In the genomic region with DNA sequence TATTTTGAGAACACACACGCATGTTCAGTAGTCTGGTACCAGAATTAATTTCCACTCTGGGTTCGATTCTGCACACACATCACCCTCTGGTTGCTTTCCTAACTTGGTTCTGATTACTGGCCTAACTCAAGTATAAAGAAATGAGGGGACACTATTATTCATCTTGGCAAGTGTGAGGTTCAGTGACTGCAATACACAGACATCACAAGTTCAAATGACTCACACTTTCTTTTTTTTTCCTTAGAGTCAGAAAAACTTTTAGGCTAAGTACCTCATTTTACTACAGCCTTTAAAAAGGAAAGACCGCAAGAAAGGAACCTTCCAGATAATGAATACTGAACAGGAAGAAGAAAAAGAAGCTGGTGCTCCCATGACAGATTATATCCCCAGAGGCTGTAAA, we compare ENCODE assay signal across 10 cellular contexts. TPM values are rescaled to one million over a fixed set of nuclear protein-coding genes. Genes with fewer than 3 reads are reported as not detected.
DNase-seq lines count a peak whose midpoint lies in the region; FAIRE-seq and TF ChIP-seq lines count a peak whose summit lies in the region.
"Had no signal": no experiment of that assay in that cellular context is flagged by ENCODE, and none has a peak within 500 bp of the region (broad histone marks: within the 10 kb centered on the region; RNA-seq: fewer than 3 reads in every experiment).

No MANE protein-coding gene starts in this region.

- TF ChIP-seq CTCF in ascending aorta (IDR thresholded peaks at IDR 0.05) (no peak), kidney epithelial cell (IDR thresholded peaks at IDR 0.05; ENCODE audit: insufficient read depth, low read length, poor library complexity, severe bottlenecking) (no peak), thyroid gland (IDR thresholded peaks at IDR 0.05) (no peak), kidney (IDR thresholded peaks at IDR 0.05; ENCODE audit: borderline replicate concordance, extremely low read depth, insufficient read depth) (no peak)

- 79 to 85% methylated on average over 3 of the region's 3 CpGs for WGBS in thyroid gland, 2 donors

- H3K9me3 Mint-ChIP-seq in activated T-cell treated with anti-CD3 and anti-CD28 coated beads, Interleukin-2, amount 50 U/mL, for 24 hours = no peaks in the 10 kb centered on the region
- H3K9me3 Mint-ChIP-seq: central memory CD8-positive, alpha-beta T cell had no signal

- DNase-seq in activated T-cell treated with anti-CD3 and anti-CD28 coated beads, Interleukin-2, amount 50 U/mL, for 24 hours = no peak
- DNase-seq in activated T-cell treated with anti-CD3 and anti-CD28 coated beads, Interleukin-2, amount 50 U/mL, for 48 hours = no peak
- DNase-seq in ascending aorta (ENCODE audit: low spot score in 2 of 2) (peak in 1 of 2 donors; percentile 74), kidney epithelial cell (ENCODE audit: low read depth) (peak; percentile 80), thyroid gland (no peak), HPDE6-E6E7 (ENCODE audit: extremely low spot score) (no peak), frontal cortex (ENCODE audit: low spot score in 2 of 2) (no peak), kidney (no peak)
- DNase-seq: occipital lobe had no signal

- no peaks in the 10 kb centered on the region for H3K36me3 Mint-ChIP-seq in activated T-cell treated with anti-CD3 and anti-CD28 coated beads, Interleukin-2, amount 50 U/mL, for 24 hours (ENCODE audit: low read depth)

- peaks cover 14 to 24% of the 10 kb centered on the region in 2 donors for H3K36me3 ChIP-seq in ascending aorta
- peaks cover 3% of the 10 kb centered on the region for H3K36me3 ChIP-seq in kidney epithelial cell (ENCODE audit: control insufficient read depth, insufficient read depth, low read length)
- no peaks in the 10 kb centered on the region for H3K36me3 ChIP-seq in thyroid gland
- H3K36me3 ChIP-seq in kidney (ENCODE audit: control insufficient read depth in 1 of 2, insufficient read depth in 2 of 2, low read length in 2 of 2) = peaks cover 3 to 4% of the 10 kb centered on the region in 2 donors

- H3K4me3 ChIP-seq in ascending aorta (no peak overlapping the region), kidney epithelial cell (ENCODE audit: low read depth, low read length) (no peak overlapping the region), thyroid gland (replicated peaks in 1 of 3) (no peak overlapping the region), kidney (ENCODE audit: low read length in 2 of 2) (no peak overlapping the region)

- H3K27me3 ChIP-seq in ascending aorta (no peaks in the 10 kb centered on the region), kidney epithelial cell (ENCODE audit: control insufficient read depth, insufficient read depth, low read length) (no peaks in the 10 kb centered on the region), thyroid gland (no peaks in the 10 kb centered on the region)

- H3K4me1 ChIP-seq in ascending aorta (peaks cover 13 to 61% of the 10 kb centered on the region in 2 donors), thyroid gland (peaks cover 38 to 60% of the 10 kb centered on the region in 2 donors), kidney (ENCODE audit: control insufficient read depth in 1 of 2, insufficient read depth in 1 of 2, low read depth in 1 of 2, low read length in 2 of 2) (peaks cover 9 to 10% of the 10 kb centered on the region in 2 donors)

- no peak overlapping the region for H3K9ac ChIP-seq in kidney (ENCODE audit: low read length in 2 of 2)

- peak overlapping the region; percentile 26 for H3K27ac Mint-ChIP-seq in activated T-cell treated with anti-CD3 and anti-CD28 coated beads, Interleukin-2, amount 50 U/mL, for 24 hours

- no peak overlapping the region for H3K4me3 Mint-ChIP-seq in activated T-cell treated with anti-CD3 and anti-CD28 coated beads, Interleukin-2, amount 50 U/mL, for 24 hours
- H3K4me3 Mint-ChIP-seq: central memory CD8-positive, alpha-beta T cell had no signal

- H3K27me3 Mint-ChIP-seq in activated T-cell treated with anti-CD3 and anti-CD28 coated beads, Interleukin-2, amount 50 U/mL, for 24 hours = peaks cover 2% of the 10 kb centered on the region
- H3K27me3 Mint-ChIP-seq: central memory CD8-positive, alpha-beta T cell had no signal

- no peak for TF ChIP-seq POLR2A in thyroid gland (IDR thresholded peaks at IDR 0.05)

- no peaks in the 10 kb centered on the region for H3K9me3 ChIP-seq in ascending aorta
- no peaks in the 10 kb centered on the region for H3K9me3 ChIP-seq in thyroid gland
- no peaks in the 10 kb centered on the region for H3K9me3 ChIP-seq in kidney (ENCODE audit: control insufficient read depth in 1 of 2, low read length in 2 of 2)

- H3K4me1 Mint-ChIP-seq in activated T-cell treated with anti-CD3 and anti-CD28 coated beads, Interleukin-2, amount 50 U/mL, for 24 hours (ENCODE audit: low read depth) = peaks cover 5% of the 10 kb centered on the region
- H3K4me1 Mint-ChIP-seq: central memory CD8-positive, alpha-beta T cell had no signal

- intact Hi-C loops in ascending aorta (cut with DNase I) = loop anchor here (5.0 kb wide), 4 partner anchors 63 to 182 kb away; partner anchors contain the start of gene RNF111
- intact Hi-C loops in thyroid gland (cut with DNase I) = no loop called here
- intact Hi-C loops in kidney (cut with DNase I) = no loop called here

- H3K27ac ChIP-seq in ascending aorta (peak overlapping the region; percentile 92 to 97), thyroid gland (peak overlapping the region; percentile 80 to 91 (median 88)), kidney (ENCODE audit: low read depth in 2 of 2, low read length in 2 of 2) (peak overlapping the region in 1 of 2 donors; percentile 59)

- FAIRE-seq in frontal cortex (lab: Jason Lieb, UNC) (no peak), kidney (lab: Jason Lieb, UNC) (no peak)

RNA-seq across cellular contexts. Expression of gene LDHAL6B, which starts 37.3 kb away (rescaled TPM):
- total RNA-seq in ascending aorta (not detected), kidney epithelial cell (not detected in 2 replicates), thyroid gland (under 1 TPM in 1 of 4 donors, not detected in 3; 0.27 TPM), frontal cortex (not detected), kidney (not detected)
- polyA plus RNA-seq in kidney (ENCODE audit: insufficient read depth, low read depth, low replicate concordance) = not detected
- total RNA-seq: occipital lobe had no signal
